8 cellular contexts compared by ENCODE assay signal in genomic region chr16:29227756-29228663, GRCh38.
DNase-seq lines count a peak whose midpoint lies in the region; ATAC-seq and TF ChIP-seq lines count a peak whose summit lies in the region.
"Not testable (repeated sequence)": the region's sequence is repeated elsewhere in the genome, so short reads cannot be mapped to it uniquely, and the experiment has no call there.

No MANE protein-coding gene starts in this region.

- H3K4me2 ChIP-seq in Loucy (ENCODE audit: low read depth, low read length, poor library complexity, severe bottlenecking), result not testable (repeated sequence)

- H3K79me2 ChIP-seq in Loucy (ENCODE audit: insufficient read depth, low read length), result not testable (repeated sequence)

- not testable (repeated sequence) for BruUV-seq in Panc1 (replicated peaks; lab: Mats Ljungman, UMichigan)

- not testable (repeated sequence) for H3K4me3 ChIP-seq in Loucy (ENCODE audit: low read length, poor library complexity, severe bottlenecking); Panc1 (ENCODE audit: low read depth in 2 of 2, low read length in 2 of 2)

- DNase-seq in A172 (ENCODE audit: low spot score) (peak; percentile 53), dermis blood vessel endothelial cell (peak; percentile 77), left colon (peak; percentile 64 to 78)
- DNase-seq in GM13976 (ENCODE audit: low spot score); Panc1 (ENCODE audit: low read depth, low spot score): not testable (repeated sequence)
- peak; percentile 24 for DNase-seq in activated CD8-positive, alpha-beta memory T cell treated with anti-CD3 and anti-CD28 coated beads for 1 hour (ENCODE audit: extremely low read depth in 1 of 2, low read depth in 1 of 2)
- DNase-seq in stimulated activated CD4-positive, alpha-beta T cell treated with anti-CD3 and anti-CD28 coated beads, Interleukin-12 subunit alpha, Interleukin-12 subunit beta, amount 100 ng/mL, for 4 hours, result peak; percentile 41

- H3K27me3 ChIP-seq in Loucy (ENCODE audit: insufficient read depth, low read length, poor library complexity, severe bottlenecking); Panc1 (ENCODE audit: control insufficient read depth, insufficient read depth, low read length): not testable (repeated sequence)

- H3K27ac ChIP-seq in Panc1 (ENCODE audit: low read length), result not testable (repeated sequence)

- ATAC-seq in Panc1, result peak; percentile 90
- peak; percentile 91 for ATAC-seq in left colon

- not testable (repeated sequence) for H3K4me1 ChIP-seq in Loucy (ENCODE audit: insufficient read depth, low read length, poor library complexity, severe bottlenecking); Panc1 (ENCODE audit: control insufficient read depth, insufficient read depth, low read length)

- CTCF ChIA-PET in Panc1 (lab: Charles Lee), result not testable (repeated sequence)

- not testable (repeated sequence) for H3F3A ChIP-seq in Loucy (ENCODE audit: low read depth)

- not testable (repeated sequence) for H3K9me3 ChIP-seq in Loucy (ENCODE audit: insufficient read depth, low read depth, low read length); Panc1 (ENCODE audit: control insufficient read depth, insufficient read depth, low read depth, low read length)

- H3K36me3 ChIP-seq in Loucy (ENCODE audit: insufficient read depth, low read length); Panc1 (ENCODE audit: control insufficient read depth, insufficient read depth, low read length): not testable (repeated sequence)

- not testable (repeated sequence) for H3K9me2 ChIP-seq in Loucy (replicated peaks; ENCODE audit: low read depth, low read length)

- peak overlapping the region; percentile 83 for H2AFZ ChIP-seq in Loucy (ENCODE audit: low read length)

- intact Hi-C loops in Panc1 (cut with micrococcal nuclease; ENCODE audit: unreplicated experiment); left colon (cut with DNase I, micrococcal nuclease): not testable (repeated sequence)

- H3K9ac ChIP-seq in Loucy (ENCODE audit: low read depth, low read length, poor library complexity, severe bottlenecking), result not testable (repeated sequence)

- H4K20me1 ChIP-seq in Loucy (ENCODE audit: insufficient read depth, low read length, poor library complexity, severe bottlenecking), result not testable (repeated sequence)

- TF ChIP-seq CTCF in GM13976 (IDR thresholded peaks at IDR 0.05; ENCODE audit: borderline replicate concordance, control extremely low read depth, extremely low read depth, insufficient read depth, missing control alignments) (peak; percentile 71), Loucy (conservative IDR thresholded peaks at IDR 0.05; ENCODE audit: low read length) (peak; percentile 32; the same call in 1 of the 2 replicates), Panc1 (IDR thresholded peaks at IDR 0.05) (peak; percentile 46; the same call in 1 of the 2 replicates)

- POLR2A ChIA-PET in Panc1 (lab: Charles Lee), result not testable (repeated sequence)

- in situ Hi-C loops in GM13976 (cut with MboI; ENCODE audit: low sequenced_read_pairs, unreplicated experiment); Panc1 (cut with HindIII; ENCODE audit: low pct_unique_long_range_greater_than_20kb, low sequenced_read_pairs): not testable (repeated sequence)
